ENCODE assay signal across 8 cellular contexts in genomic region chr3:100072328-100073048, GRCh38. TPM values are rescaled to one million over a fixed set of nuclear protein-coding genes. Genes with fewer than 3 reads are reported as not detected.
A peak's percentile ranks its signal among the peaks of the same experiment; 100 is the strongest.
DNase-seq lines count a peak whose midpoint lies in the region; ATAC-seq and TF ChIP-seq lines count a peak whose summit lies in the region.

No MANE protein-coding gene starts in this region.

- H3K27ac Mint-ChIP-seq in T-helper 17 cell, result peak overlapping the region; percentile 27
- peak overlapping the region; percentile 89 to 93 for H3K27ac Mint-ChIP-seq in natural killer cell treated with Interleukin-12 subunit alpha and Interleukin-12 subunit beta and Interleukin-15 and Interleukin-18, amount 100 ng/mL, for 72 hours

- H3K36me3 Mint-ChIP-seq in T-helper 17 cell (ENCODE audit: low read depth), result no peaks in the 10 kb centered on the region
- peaks cover 17% of the 10 kb centered on the region for H3K36me3 Mint-ChIP-seq in natural killer cell treated with Interleukin-12 subunit alpha and Interleukin-12 subunit beta and Interleukin-15 and Interleukin-18, amount 100 ng/mL, for 72 hours

- no peak for DNase-seq in T-helper 17 cell
- DNase-seq in natural killer cell treated with Interleukin-12 subunit alpha and Interleukin-12 subunit beta and Interleukin-15 and Interleukin-18, amount 100 ng/mL, for 72 hours (ENCODE audit: low spot score), result peak; percentile 68
- DNase-seq in HK-2 (ENCODE audit: unreplicated experiment), result no peak
- no peak for DNase-seq in stimulated activated CD4-positive, alpha-beta T cell treated with anti-CD3 and anti-CD28 coated beads, Interleukin-12 subunit alpha, Interleukin-12 subunit beta, amount 100 ng/mL, for 4 hours
- no peak for DNase-seq in vagina (ENCODE audit: extremely low spot score in 2 of 2)
- no peak for DNase-seq in COR-L47 (lab: John Stamatoyannopoulos, UW)

- intact Hi-C loops in vagina (cut with DNase I), result no loop called here

- peaks cover 36% of the 10 kb centered on the region for H3K4me1 ChIP-seq in vagina

- H3K36me3 ChIP-seq in vagina, result no peaks in the 10 kb centered on the region

- TF ChIP-seq CTCF in vagina (IDR thresholded peaks at IDR 0.05), result no peak

- H3K27me3 ChIP-seq in vagina, result no peaks in the 10 kb centered on the region

- no peak overlapping the region for H3K27ac ChIP-seq in vagina

- no peak for TF ChIP-seq POLR2A in vagina (IDR thresholded peaks at IDR 0.05)

- no peak overlapping the region for H3K4me3 ChIP-seq in vagina

- H3K4me1 Mint-ChIP-seq in T-helper 17 cell, result peaks cover 30% of the 10 kb centered on the region
- peaks cover 55 to 73% of the 10 kb centered on the region in 2 donors for H3K4me1 Mint-ChIP-seq in natural killer cell treated with Interleukin-12 subunit alpha and Interleukin-12 subunit beta and Interleukin-15 and Interleukin-18, amount 100 ng/mL, for 72 hours (ENCODE audit: low read depth in 2 of 2)

- no peaks in the 10 kb centered on the region for H3K27me3 Mint-ChIP-seq in T-helper 17 cell
- H3K27me3 Mint-ChIP-seq in natural killer cell treated with Interleukin-12 subunit alpha and Interleukin-12 subunit beta and Interleukin-15 and Interleukin-18, amount 100 ng/mL, for 72 hours, result no peaks in the 10 kb centered on the region

- H3K9me3 ChIP-seq in T-helper 17 cell (ENCODE audit: control insufficient read depth, low read length, poor library complexity, severe bottlenecking), result no peaks in the 10 kb centered on the region
- no peaks in the 10 kb centered on the region for H3K9me3 ChIP-seq in vagina

- no peak overlapping the region for H3K4me3 Mint-ChIP-seq in T-helper 17 cell
- peak overlapping the region; percentile 74 for H3K4me3 Mint-ChIP-seq in natural killer cell treated with Interleukin-12 subunit alpha and Interleukin-12 subunit beta and Interleukin-15 and Interleukin-18, amount 100 ng/mL, for 72 hours

- peaks cover 3% of the 10 kb centered on the region for H3K9me3 Mint-ChIP-seq in natural killer cell treated with Interleukin-12 subunit alpha and Interleukin-12 subunit beta and Interleukin-15 and Interleukin-18, amount 100 ng/mL, for 72 hours

- ATAC-seq in GM18508 (IDR thresholded peaks at IDR 0.05; ENCODE audit: insufficient read depth, unreplicated experiment), result peak; percentile 43
- ATAC-seq in HG02884 (IDR thresholded peaks at IDR 0.05; ENCODE audit: unreplicated experiment), result peak; percentile 43
- ATAC-seq in T-helper 17 cell, result peak; percentile 41
- peak; percentile 87 to 89 for ATAC-seq in natural killer cell treated with Interleukin-12 subunit alpha and Interleukin-12 subunit beta and Interleukin-15 and Interleukin-18, amount 100 ng/mL, for 72 hours

RNA-seq across cellular contexts. Expression of gene FILIP1L, which starts 41.8 kb away (rescaled TPM):
- total RNA-seq in T-helper 17 cell (under 1 TPM in 1 of 2 donors, not detected in 1; 0.82 TPM), vagina (41.5 TPM)
- under 1 TPM in 1 of 2 donors, not detected in 1; 0.19 TPM for total RNA-seq in natural killer cell treated with Interleukin-12 subunit alpha and Interleukin-12 subunit beta and Interleukin-15 and Interleukin-18, amount 100 ng/mL, for 72 hours

Comparison
In these comparisons a context has a peak if more than half of its experiments do, and no peak if none do; other contexts are left out.
1. RNA of gene FILIP1L, which starts 41.8 kb away (total RNA-seq): 41.5 TPM in vagina (single experiment); 0.82 TPM in T-helper 17 cell and 0.19 TPM in natural killer cell treated with Interleukin-12 subunit alpha and Interleukin-12 subunit beta and Interleukin-15 and Interleukin-18, amount 100 ng/mL, for 72 hours; every median in the first group is over 10 times any median in the second.
2. Peak in every context shown above with its lines, with median percentiles within 50 percentile points of each other: ATAC-seq.